14 cellular contexts compared by ENCODE assay signal in the genomic region with DNA sequence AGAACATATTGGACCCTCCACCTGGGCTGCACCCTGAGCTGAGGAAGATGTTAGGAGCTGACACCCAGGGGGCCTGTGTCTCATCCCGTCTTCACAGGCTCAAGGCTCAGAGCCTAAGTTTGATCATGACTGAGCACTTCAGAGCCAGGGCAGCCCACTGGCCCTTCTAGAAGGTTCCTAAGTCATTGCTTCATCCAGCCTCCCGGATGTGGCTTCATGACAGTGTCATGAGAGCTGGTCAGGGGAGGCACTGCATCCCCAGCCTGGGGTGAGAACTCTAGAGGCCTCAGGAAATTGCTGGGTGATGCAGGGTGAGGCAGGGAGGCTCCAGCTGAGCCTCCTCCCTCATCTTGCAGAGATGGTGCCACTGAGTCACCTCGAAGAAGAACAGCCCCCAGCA. TPM values are rescaled to one million over a fixed set of nuclear protein-coding genes. Genes with fewer than 3 reads are reported as not detected.
DNase-seq lines count a peak whose midpoint lies in the region; ATAC-seq, FAIRE-seq and TF ChIP-seq lines count a peak whose summit lies in the region.
"Had no signal": no experiment of that assay in that cellular context is flagged by ENCODE, and none has a peak within 500 bp of the region (broad histone marks: within the 10 kb centered on the region; RNA-seq: fewer than 3 reads in every experiment).

No MANE protein-coding gene starts in this region.

- H3K36me3 Mint-ChIP-seq in activated naive CD4-positive, alpha-beta T cell treated with anti-CD3 and anti-CD28 coated beads, Interleukin-2, amount 50 U/mL, for 72 hours = peaks cover 7 to 9% of the 10 kb centered on the region in 2 donors
- peaks cover 47% of the 10 kb centered on the region for H3K36me3 Mint-ChIP-seq in activated naive CD4-positive, alpha-beta T cell treated with anti-CD3 and anti-CD28 coated beads, Interleukin-2, amount 10 ng/mL, durations not matched to agents 7 days and 5 days

- no peaks in the 10 kb centered on the region for H3K4me1 ChIP-seq in upper lobe of right lung
- H3K4me1 ChIP-seq: psoas muscle, SJSA1 had no signal

- H3K27me3 Mint-ChIP-seq in activated naive CD4-positive, alpha-beta T cell treated with anti-CD3 and anti-CD28 coated beads, Interleukin-2, amount 10 ng/mL, durations not matched to agents 7 days and 5 days = no peaks in the 10 kb centered on the region

- peaks cover 76% of the 10 kb centered on the region for H3K36me3 ChIP-seq in upper lobe of right lung

- no peak overlapping the region for H3K4me3 ChIP-seq in choroid plexus epithelial cell (ENCODE audit: low read depth, low read length)
- H3K4me3 ChIP-seq in upper lobe of right lung = no peak overlapping the region
- H3K4me3 ChIP-seq: psoas muscle, SJSA1 had no signal

- H3K27ac Mint-ChIP-seq in activated naive CD4-positive, alpha-beta T cell treated with anti-CD3 and anti-CD28 coated beads, Interleukin-2, amount 50 U/mL, for 72 hours = peak overlapping the region; percentile 25 to 68
- H3K27ac Mint-ChIP-seq in activated naive CD4-positive, alpha-beta T cell treated with anti-CD3 and anti-CD28 coated beads, Interleukin-2, amount 10 ng/mL, durations not matched to agents 7 days and 5 days = no peak overlapping the region

- no peaks in the 10 kb centered on the region for H3K9me3 ChIP-seq in upper lobe of right lung
- H3K9me3 ChIP-seq: psoas muscle, SJSA1 had no signal

- intact Hi-C loops in upper lobe of right lung (cut with DNase I) (no loop called here), left colon (cut with DNase I, micrococcal nuclease) (no loop called here)

- no peaks in the 10 kb centered on the region for H3K9me3 Mint-ChIP-seq in activated naive CD4-positive, alpha-beta T cell treated with anti-CD3 and anti-CD28 coated beads, Interleukin-2, amount 50 U/mL, for 72 hours
- no peaks in the 10 kb centered on the region for H3K9me3 Mint-ChIP-seq in activated naive CD4-positive, alpha-beta T cell treated with anti-CD3 and anti-CD28 coated beads, Interleukin-2, amount 10 ng/mL, durations not matched to agents 7 days and 5 days

- H3K27ac ChIP-seq in upper lobe of right lung = no peak overlapping the region
- H3K27ac ChIP-seq: psoas muscle, SJSA1 had no signal

- no peak for TF ChIP-seq CTCF in choroid plexus epithelial cell (conservative IDR thresholded peaks at IDR 0.05; ENCODE audit: low read depth, low read length)
- no peak for TF ChIP-seq CTCF in upper lobe of right lung (IDR thresholded peaks at IDR 0.05)

- no peak for FAIRE-seq in RCC 7860 (lab: Jason Lieb, UNC)

- CTCF ChIA-PET in activated naive CD4-positive, alpha-beta T cell treated with anti-CD3 and anti-CD28 coated beads, Interleukin-2, amount 10 ng/mL, durations not matched to agents 7 days and 5 days (lab: Charles Lee) = interaction anchor here (1.2 to 1.5 kb wide), 2 partner anchors 9 to 15 kb away, joined by 4 read pairs; no protein-coding TSS in a partner anchor

- peaks cover 7% of the 10 kb centered on the region for H3K4me1 Mint-ChIP-seq in activated naive CD4-positive, alpha-beta T cell treated with anti-CD3 and anti-CD28 coated beads, Interleukin-2, amount 10 ng/mL, durations not matched to agents 7 days and 5 days

- no peak for DNase-seq in activated naive CD4-positive, alpha-beta T cell treated with anti-CD3 and anti-CD28 coated beads, Interleukin-2, amount 50 U/mL, for 72 hours (ENCODE audit: low spot score in 2 of 2)
- no peak for DNase-seq in activated naive CD4-positive, alpha-beta T cell treated with anti-CD3 and anti-CD28 coated beads, Interleukin-2, amount 10 ng/mL, durations not matched to agents 7 days and 5 days
- DNase-seq in RCC 7860 (ENCODE audit: low spot score) (peak; percentile 50), choroid plexus epithelial cell (ENCODE audit: low read depth) (peak; percentile 30), upper lobe of right lung (no peak), COLO829 (ENCODE audit: low spot score) (no peak), left colon (no peak)
- DNase-seq: activated T-cell treated with anti-CD3 and anti-CD28 coated beads, Interleukin-2, amount 50 U/mL, for 48 hours; foreskin melanocyte; NCI-H526; psoas muscle; trophoblast cell had no signal

- peak in 1 of 2 donors; percentile 70 for ATAC-seq in activated naive CD4-positive, alpha-beta T cell treated with anti-CD3 and anti-CD28 coated beads, Interleukin-2, amount 50 U/mL, for 72 hours
- ATAC-seq in upper lobe of right lung (peak; percentile 40), GM18858 (IDR thresholded peaks at IDR 0.05; ENCODE audit: unreplicated experiment) (no peak), left colon (no peak)
- ATAC-seq: psoas muscle had no signal

- no peaks in the 10 kb centered on the region for H3K27me3 ChIP-seq in upper lobe of right lung
- H3K27me3 ChIP-seq: SJSA1 had no signal

- no peak overlapping the region for H3K4me3 Mint-ChIP-seq in activated naive CD4-positive, alpha-beta T cell treated with anti-CD3 and anti-CD28 coated beads, Interleukin-2, amount 10 ng/mL, durations not matched to agents 7 days and 5 days

RNA-seq across cellular contexts. Expression of a gene that starts 24.9 kb away (rescaled TPM):
- 10 to 100 TPM; 13.6 to 18.3 TPM for total RNA-seq in activated naive CD4-positive, alpha-beta T cell treated with anti-CD3 and anti-CD28 coated beads, Interleukin-2, amount 50 U/mL, for 72 hours
- 24.2 TPM for total RNA-seq in upper lobe of right lung
- 10 to 100 TPM; 37.4 to 41.1 TPM for total RNA-seq in left colon

RNA-seq across cellular contexts. Expression of a gene that starts 30.5 kb away (rescaled TPM):
- 10 to 100 TPM; 19.5 to 54.6 TPM for total RNA-seq in activated naive CD4-positive, alpha-beta T cell treated with anti-CD3 and anti-CD28 coated beads, Interleukin-2, amount 50 U/mL, for 72 hours
- 23.1 TPM for total RNA-seq in upper lobe of right lung
- 10 to 100 TPM; 33.6 to 38.6 TPM for total RNA-seq in left colon

RNA-seq across cellular contexts. Expression of a gene that starts 41.3 kb away (rescaled TPM):
- total RNA-seq in activated naive CD4-positive, alpha-beta T cell treated with anti-CD3 and anti-CD28 coated beads, Interleukin-2, amount 50 U/mL, for 72 hours = 10 to 100 TPM; 14.6 to 25.0 TPM
- total RNA-seq in upper lobe of right lung (6.2 TPM), left colon (1 to 10 TPM in 1 of 2 donors, under 1 TPM in 1; 0.98 to 3.9 TPM)

RNA-seq across cellular contexts. Expression of a gene that starts 45.6 kb away (rescaled TPM):
- total RNA-seq in activated naive CD4-positive, alpha-beta T cell treated with anti-CD3 and anti-CD28 coated beads, Interleukin-2, amount 50 U/mL, for 72 hours = 10 to 100 TPM; 28.0 to 65.3 TPM
- total RNA-seq in upper lobe of right lung (554 TPM), left colon (10 to 100 TPM; 47.5 to 79.3 TPM)

Comparison
In these comparisons a context has a peak if more than half of its experiments do, and no peak if none do; other contexts are left out.
1. DNase-seq: peak in RCC 7860 (single experiment) and choroid plexus epithelial cell (single experiment); none in activated naive CD4-positive, alpha-beta T cell treated with anti-CD3 and anti-CD28 coated beads, Interleukin-2, amount 50 U/mL, for 72 hours (0 of 2), activated naive CD4-positive, alpha-beta T cell treated with anti-CD3 and anti-CD28 coated beads, Interleukin-2, amount 10 ng/mL, durations not matched to agents 7 days and 5 days (single experiment), upper lobe of right lung (single experiment), COLO829 (single experiment) and left colon (0 of 2).